Comparison of ENCODE assay signal across 8 cellular contexts in the genomic region with DNA sequence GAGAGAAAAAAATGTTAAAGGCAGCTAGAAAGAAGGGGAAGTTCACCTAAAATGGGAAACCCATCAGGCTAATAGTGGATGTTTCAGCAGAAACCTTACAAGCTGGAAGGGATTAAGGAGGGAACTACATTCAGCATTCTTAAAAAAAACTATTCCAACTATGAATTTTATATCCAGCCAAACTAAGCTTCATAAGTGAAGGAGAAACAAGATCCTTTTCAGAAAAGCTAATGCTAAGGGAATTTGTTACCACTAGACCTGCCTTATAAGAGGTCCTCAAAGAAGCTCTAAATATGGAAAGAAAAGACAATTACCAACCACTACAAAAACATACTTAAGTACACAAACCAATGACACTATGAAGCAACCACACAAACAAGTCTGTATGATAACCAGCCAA. TPM values are rescaled to one million over a fixed set of nuclear protein-coding genes. Genes with fewer than 3 reads are reported as not detected.
"Had no signal": no experiment of that assay in that cellular context is flagged by ENCODE, and none has a peak within 500 bp of the region (broad histone marks: within the 10 kb centered on the region; RNA-seq: fewer than 3 reads in every experiment).

No MANE protein-coding gene starts in this region.

- H3K27ac Mint-ChIP-seq: GM23338, H9, HFFc6 had no signal

- DNase-seq: GM23248, GOT3, H7, H9, HCEC 1CT, HFFc6 had no signal

- H3K4me1 ChIP-seq: HAP-1 had no signal

- H3K27ac ChIP-seq: GM23248 had no signal

- H3K4me3 ChIP-seq: GM23248, GM23338, HAP-1 had no signal

- H3K9me3 ChIP-seq: HAP-1 had no signal

- H3K4me3 Mint-ChIP-seq: GM23338, H9, HFFc6 had no signal

- H3K36me3 ChIP-seq: HAP-1 had no signal

RNA-seq across cellular contexts. Expression of gene SLC35F1, which starts 59.2 kb away (rescaled TPM):
- total RNA-seq: GM23248, HFFc6 had no signal
- polyA plus RNA-seq: GM23248 had no signal
